9 cellular contexts compared by ENCODE assay signal in genomic region chr15:67148196-67148701, GRCh38.
DNase-seq lines count a peak whose midpoint lies in the region; ATAC-seq and TF ChIP-seq lines count a peak whose summit lies in the region.
"Had no signal": no experiment of that assay in that cellular context is flagged by ENCODE, and none has a peak within 500 bp of the region (broad histone marks: within the 10 kb centered on the region; RNA-seq: fewer than 3 reads in every experiment).

No MANE protein-coding gene starts in this region.

- H3K27me3 ChIP-seq in right atrium auricular region = no peaks in the 10 kb centered on the region
- no peaks in the 10 kb centered on the region for H3K27me3 ChIP-seq in vagina

- H3K27ac ChIP-seq in right atrium auricular region (peak overlapping the region; percentile 66 to 78), vagina (peak overlapping the region; percentile 87)

- TF ChIP-seq CTCF in right atrium auricular region (IDR thresholded peaks at IDR 0.05) (no peak), foreskin fibroblast (IDR thresholded peaks at IDR 0.05; ENCODE audit: low read depth, low read length) (no peak), vagina (IDR thresholded peaks at IDR 0.05) (no peak), omental fat pad (IDR thresholded peaks at IDR 0.05) (no peak)

- DNase-seq in right atrium auricular region (ENCODE audit: low spot score) (no peak), Right ventricle myocardium superior (no peak), foreskin fibroblast (peak; percentile 73 to 79), vagina (ENCODE audit: extremely low spot score in 2 of 2) (no peak), omental fat pad (ENCODE audit: low spot score) (no peak)
- DNase-seq: activated CD4-positive, alpha-beta T cell treated with anti-CD3 and anti-CD28 coated beads, Interleukin-2, amount 50 U/mL, for 1 hour had no signal

- ATAC-seq in Right ventricle myocardium superior (ENCODE audit: poor library complexity) (no peak), SK-N-SH treated with all-trans-retinoic acid at 6 μM for 48 hours (peak; percentile 46), GM18909 (IDR thresholded peaks at IDR 0.05; ENCODE audit: poor library complexity, unreplicated experiment) (no peak), HG02981 (IDR thresholded peaks at IDR 0.05; ENCODE audit: unreplicated experiment) (no peak), omental fat pad (ENCODE audit: low FRiP score) (no peak)

- H3K36me3 ChIP-seq in right atrium auricular region = no peaks in the 10 kb centered on the region
- H3K36me3 ChIP-seq in vagina = no peaks in the 10 kb centered on the region

- no peak for TF ChIP-seq POLR2A in vagina (IDR thresholded peaks at IDR 0.05)

- intact Hi-C loops in Right ventricle myocardium superior (cut with DNase I) (no loop called here), vagina (cut with DNase I) (no loop called here)

- H3K4me1 ChIP-seq in right atrium auricular region (peaks cover 0 to 80% of the 10 kb centered on the region in 2 donors), vagina (peaks cover 88% of the 10 kb centered on the region)

- H3K4me3 ChIP-seq in right atrium auricular region (no peak overlapping the region), foreskin fibroblast (ENCODE audit: low read depth in 1 of 2, low read length in 2 of 2) (no peak overlapping the region), vagina (no peak overlapping the region)

- H3K9me3 ChIP-seq in right atrium auricular region (no peaks in the 10 kb centered on the region), vagina (no peaks in the 10 kb centered on the region)

TF ChIP-seq in SK-N-SH treated with all-trans-retinoic acid at 6 μM for 48 hours, 23 proteins besides CTCF, POLR2A, EP300 and RAD21:
- TF ChIP-seq ISL1 (CRISPR knock-in tag; IDR thresholded peaks at IDR 0.05) (peak; percentile 32; the same call in 1 of the 2 replicates), CSDC2 (CRISPR knock-in tag; IDR thresholded peaks at IDR 0.05) (0 out of 2 replicates have a peak, but pooled peaks have one; percentile 9), GLIS3 (CRISPR knock-in tag; IDR thresholded peaks at IDR 0.05) (no peak), POU6F1 (CRISPR knock-in tag; IDR thresholded peaks at IDR 0.05; ENCODE audit: borderline replicate concordance, low read depth) (no peak), ZFP3 (CRISPR knock-in tag; IDR thresholded peaks at IDR 0.05) (peak; percentile 43), RARB (CRISPR knock-in tag; IDR thresholded peaks at IDR 0.05) (no peak), ZNF70 (CRISPR knock-in tag; IDR thresholded peaks at IDR 0.05) (no peak), ZNF565 (CRISPR knock-in tag; conservative IDR thresholded peaks at IDR 0.05; ENCODE audit: low read depth) (no peak)
TF ChIP-seq in SK-N-SH treated with all-trans-retinoic acid at 6 μM for 48 hours: peak in this region for 3.

Comparison
In these comparisons a context has a peak if more than half of its experiments do, and no peak if none do; other contexts are left out.
1. DNase-seq: peak in foreskin fibroblast (2 of 2); none in right atrium auricular region (single experiment), Right ventricle myocardium superior (single experiment), vagina (0 of 2) and omental fat pad (single experiment).